In the genomic region with DNA sequence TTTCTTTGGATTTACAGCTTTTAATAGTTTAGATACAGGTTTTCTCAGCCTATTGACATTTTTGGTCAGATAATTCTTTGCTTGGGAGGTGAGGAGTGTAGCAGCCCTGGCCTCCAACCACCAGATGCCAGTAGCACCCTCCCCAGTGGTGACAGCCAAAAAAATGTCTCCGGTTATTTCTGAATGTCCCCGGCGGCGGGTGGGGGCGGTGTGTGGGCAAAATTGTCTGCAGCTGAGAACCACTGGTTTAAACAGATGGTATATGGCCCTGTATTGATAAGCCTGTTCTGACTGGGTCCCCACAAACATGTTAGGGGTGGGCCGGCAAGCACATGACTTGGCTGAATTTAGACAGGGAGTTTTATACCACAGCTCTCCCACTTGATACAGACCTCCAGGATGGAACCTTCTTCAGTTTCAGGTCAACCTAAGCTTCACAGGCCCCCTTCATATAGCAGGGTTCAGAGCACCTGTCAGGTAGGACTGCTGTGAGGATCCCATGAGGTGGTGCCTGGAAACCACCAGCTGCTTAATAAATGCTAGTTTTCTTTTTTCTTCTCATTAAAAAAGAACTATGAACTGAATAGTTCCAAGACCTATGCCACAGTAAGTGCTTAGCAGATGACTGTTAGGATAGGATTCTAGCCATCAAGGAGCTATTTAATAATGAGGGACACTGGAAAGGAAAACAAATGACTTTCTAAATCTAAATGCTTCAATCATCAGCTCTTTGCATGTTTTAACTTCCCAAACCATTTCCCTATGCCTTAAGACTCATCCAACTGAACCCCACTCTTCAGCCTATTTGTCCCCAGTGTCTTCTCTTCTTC, we compare ENCODE assay signal across 8 cellular contexts. TPM values are rescaled to one million over a fixed set of nuclear protein-coding genes. Genes with fewer than 3 reads are reported as not detected.
DNase-seq lines count a peak whose midpoint lies in the region; ATAC-seq and TF ChIP-seq lines count a peak whose summit lies in the region.

No MANE protein-coding gene starts in this region.

- peaks cover 39% of the 10 kb centered on the region for H3K36me3 Mint-ChIP-seq in activated CD4-positive, alpha-beta T cell treated with anti-CD3 and anti-CD28 coated beads for 36 hours (ENCODE audit: low read depth)

- peaks cover 3% of the 10 kb centered on the region for H3K9me3 Mint-ChIP-seq in activated CD4-positive, alpha-beta T cell treated with anti-CD3 and anti-CD28 coated beads for 36 hours (ENCODE audit: low read depth)

- H3K4me1 Mint-ChIP-seq in activated CD4-positive, alpha-beta T cell treated with anti-CD3 and anti-CD28 coated beads for 36 hours, result peaks cover 90% of the 10 kb centered on the region

- POLR2A ChIA-PET in activated CD4-positive, alpha-beta T cell treated with anti-CD3 and anti-CD28 coated beads for 36 hours (lab: Charles Lee), result interaction anchor here (0.7 to 1.5 kb wide), 3 partner anchors 9 to 67 kb away, joined by 3 to 14 read pairs (median 4); no protein-coding TSS in a partner anchor

- CTCF ChIA-PET in activated CD4-positive, alpha-beta T cell treated with anti-CD3 and anti-CD28 coated beads for 36 hours (lab: Charles Lee), result interaction anchor here (0.5 to 3.9 kb wide), 34 partner anchors 8 to 290 kb away, joined by 3 to 68 read pairs (median 4); a partner anchor contains a TSS

- peak; percentile 87 for TF ChIP-seq POLR2A in erythroblast (IDR thresholded peaks at IDR 0.05; ENCODE audit: low read length)

- H3K27ac Mint-ChIP-seq in activated CD4-positive, alpha-beta T cell treated with anti-CD3 and anti-CD28 coated beads for 36 hours, result peak overlapping the region; percentile 80

- no peak overlapping the region for H3K4me3 Mint-ChIP-seq in activated CD4-positive, alpha-beta T cell treated with anti-CD3 and anti-CD28 coated beads for 36 hours

- ATAC-seq in Right ventricle myocardium inferior (peak; percentile 63), HG03439 (IDR thresholded peaks at IDR 0.05; ENCODE audit: unreplicated experiment) (peak; percentile 64)
- peak; percentile 38 for ATAC-seq in activated CD4-positive, alpha-beta T cell treated with anti-CD3 and anti-CD28 coated beads for 36 hours

- no peaks in the 10 kb centered on the region for H3K27me3 Mint-ChIP-seq in activated CD4-positive, alpha-beta T cell treated with anti-CD3 and anti-CD28 coated beads for 36 hours

- intact Hi-C loops in Right ventricle myocardium inferior (cut with DNase I), result no loop called here
- intact Hi-C loops in cardiac septum (cut with DNase I), result no loop called here
- intact Hi-C loops in activated CD4-positive, alpha-beta T cell treated with anti-CD3 and anti-CD28 coated beads for 36 hours (cut with DNase I, micrococcal nuclease), result loop anchor here (1.0 to 5.0 kb wide), 5 partner anchors 33 to 251 kb away; no protein-coding TSS in a partner anchor

- DNase-seq in Right ventricle myocardium inferior (ENCODE audit: missing footprints), result no peak
- no peak for DNase-seq in cardiac septum (ENCODE audit: low spot score)
- peak; percentile 85 for DNase-seq in activated CD4-positive, alpha-beta T cell treated with anti-CD3 and anti-CD28 coated beads for 36 hours
- DNase-seq in erythroblast (lab: John Stamatoyannopoulos, UW), result peak; percentile 99 to 100
- peak; percentile 76 for DNase-seq in stimulated activated CD4-positive, alpha-beta T cell treated with anti-CD3 and anti-CD28 coated beads, Interleukin-4, amount 100 ng/mL, for 24 hours
- no peak for DNase-seq in NCI-H510A (lab: John Stamatoyannopoulos, UW)
- DNase-seq in HPDE6-E6E7 (ENCODE audit: extremely low spot score), result no peak

RNA-seq across cellular contexts. Expression of a gene that starts 18.1 kb away (rescaled TPM):
- total RNA-seq in Right ventricle myocardium inferior (9.9 TPM), cardiac septum (9.3 TPM)
- 10 to 100 TPM; 82.6 to 95.3 TPM for total RNA-seq in activated CD4-positive, alpha-beta T cell treated with anti-CD3 and anti-CD28 coated beads for 36 hours

Comparison
In these comparisons a context has a peak if more than half of its experiments do, and no peak if none do; other contexts are left out.
1. DNase-seq: peak in activated CD4-positive, alpha-beta T cell treated with anti-CD3 and anti-CD28 coated beads for 36 hours (single experiment), erythroblast (2 of 2) and stimulated activated CD4-positive, alpha-beta T cell treated with anti-CD3 and anti-CD28 coated beads, Interleukin-4, amount 100 ng/mL, for 24 hours (single experiment); none in Right ventricle myocardium inferior (single experiment), cardiac septum (single experiment), NCI-H510A (single experiment) and HPDE6-E6E7 (single experiment).
2. intact Hi-C loops: an anchor here in activated CD4-positive, alpha-beta T cell treated with anti-CD3 and anti-CD28 coated beads for 36 hours (1.0 to 5.0 kb wide); none called in Right ventricle myocardium inferior and cardiac septum.
3. Peak in every context shown above with its lines, with median percentiles within 50 percentile points of each other: ATAC-seq.